Comparison of ENCODE assay signal across 26 cellular contexts in genomic region chr10:37619336-37619735, GRCh38.
"Had no signal": no experiment of that assay in that cellular context is flagged by ENCODE, and none has a peak within 500 bp of the region (broad histone marks: within the 10 kb centered on the region; RNA-seq: fewer than 3 reads in every experiment).

No MANE protein-coding gene starts in this region.

- H3K27me3 ChIP-seq: Peyer's patch had no signal

- H3K36me3 ChIP-seq: Peyer's patch had no signal

- ATAC-seq: activated CD8-positive, alpha-beta T cell treated with anti-CD3 and anti-CD28 coated beads for 36 hours; activated T-cell treated with anti-CD3 and anti-CD28 coated beads, Interleukin-2, amount 50 U/mL, for 72 hours; activated T-helper 17 cell treated with anti-CD3 and anti-CD28 coated beads, Interleukin-2, amount 50 U/mL, for 72 hours had no signal

- H3K4me3 ChIP-seq: Peyer's patch had no signal

- DNase-seq: activated CD4-positive, alpha-beta T cell treated with anti-CD3 and anti-CD28 coated beads, Interleukin-2, amount 10 ng/mL, durations not matched to agents 24 days and 14 days; activated CD4-positive, alpha-beta T cell treated with anti-CD3 and anti-CD28 coated beads, Interleukin-2, amount 50 U/mL, for 4 hours; activated CD8-positive, alpha-beta T cell treated with anti-CD3 and anti-CD28 coated beads for 36 hours; activated effector memory CD4-positive, alpha-beta T cell treated with anti-CD3 and anti-CD28 coated beads, Interleukin-2, amount 50 U/mL, for 16 hours; activated naive CD4-positive, alpha-beta T cell; activated naive CD4-positive, alpha-beta T cell treated with anti-CD3 and anti-CD28 coated beads, Interleukin-2, amount 50 U/mL, for 16 hours; activated naive CD8-positive, alpha-beta T cell treated with anti-CD3 and anti-CD28 coated beads, Interleukin-2, amount 10 ng/mL, durations not matched to agents 7 days and 5 days; activated T-cell treated with anti-CD3 and anti-CD28 coated beads, Interleukin-2, amount 50 U/mL, for 1 hour; activated T-cell treated with anti-CD3 and anti-CD28 coated beads, Interleukin-2, amount 50 U/mL, for 72 hours; central memory CD4-positive, alpha-beta T cell; Kasumi-1; KG1; MM.1S; MV-4-11; NCI-H1092; NCI-H1436 treated with DMSO at 0.1 percent for 48 hours; NCI-H1694 treated with DMSO at 0.1 percent for 48 hours; NCI-H2029; NCI-H345; NCI-H524 treated with DMSO at 0.1 percent for 48 hours; Peyer's patch; RPMI8226; SW 1271; T-helper 1 cell; T1000 had no signal
